ENCODE assay signal across 8 cellular contexts in genomic region chr15:84653584-84653909, GRCh38. TPM values are rescaled to one million over a fixed set of nuclear protein-coding genes. Genes with fewer than 3 reads are reported as not detected.
A peak's percentile ranks its signal among the peaks of the same experiment; 100 is the strongest.
DNase-seq lines count a peak whose midpoint lies in the region; ATAC-seq, FAIRE-seq and TF ChIP-seq lines count a peak whose summit lies in the region.

No MANE protein-coding gene starts in this region.

- H2AFZ ChIP-seq in K562 (ENCODE audit: low read depth, low read length) = peak overlapping the region; percentile 95

- H2AK5ac ChIP-seq in mesendoderm (ENCODE audit: low read length) = peak overlapping the region; percentile 62

- H3K27ac ChIP-seq in heart left ventricle = peak overlapping the region; percentile 11 to 94 (median 88)
- H3K27ac ChIP-seq in K562 (ENCODE audit: extremely low read depth, low read depth, low read length) = peak overlapping the region; percentile 72
- no peak overlapping the region for H3K27ac ChIP-seq in mesendoderm (ENCODE audit: low read depth, low read length)
- peak overlapping the region; percentile 86 for H3K27ac ChIP-seq in vagina

- H3K23ac ChIP-seq in mesendoderm (ENCODE audit: low read length) = no peak overlapping the region

- H3K9me3 ChIP-seq in heart left ventricle (no peaks in the 10 kb centered on the region), K562 (replicated peaks; ENCODE audit: control insufficient read depth, insufficient read depth, low read depth, low read length) (no peaks in the 10 kb centered on the region), vagina (no peaks in the 10 kb centered on the region)

- H3K9ac ChIP-seq in K562 (ENCODE audit: insufficient read depth in 1 of 2, low read depth in 2 of 2, low read length in 2 of 2) (peak overlapping the region; percentile 85 to 97), mesendoderm (ENCODE audit: low read length) (peak overlapping the region; percentile 87)

- CTCF ChIA-PET in K562 (lab: Yijun Ruan, JAX; ENCODE audit: low intra/inter-chr PET ratio) = no interaction called here

- ATAC-seq in heart left ventricle (peak in 2 of 4 donors; percentile 0 to 4), K562 (no peak; the same call in 2 of the 3 replicates), GM21367 (IDR thresholded peaks at IDR 0.05; ENCODE audit: unreplicated experiment) (no peak)

- POLR2A ChIA-PET in K562 (lab: Yijun Ruan, JAX) = interaction anchor here (0.7 to 1.6 kb wide), 5 partner anchors 10 to 175 kb away, joined by 3 to 4 read pairs (median 3); no protein-coding TSS in a partner anchor

- H3K9me1 ChIP-seq in K562 (ENCODE audit: control insufficient read depth, insufficient read depth, low read length) = peaks cover 7% of the 10 kb centered on the region

- H3K18ac ChIP-seq in mesendoderm (ENCODE audit: low read length) = no peak overlapping the region

- no peak overlapping the region for H2BK15ac ChIP-seq in mesendoderm (replicated peaks; ENCODE audit: low read depth)

- intact Hi-C loops in heart left ventricle (cut with DNase I) = loop anchor here in 8 of 10 donors (2.0 to 10.0 kb wide), 11 partner anchors 19 to 281 kb away; partner anchors contain the start of genes SEC11A (in 3 of the 8), ZSCAN2 (in 2 of the 8), ALPK3 (in 1 of the 8) and ZNF592 (in 1 of the 8)
- intact Hi-C loops in cardiac septum (cut with DNase I) = loop anchor here (5.0 to 10.0 kb wide), 2 partner anchors 61 to 274 kb away; partner anchors contain the start of gene SEC11A
- intact Hi-C loops in K562 (cut with micrococcal nuclease) = no loop called here
- intact Hi-C loops in vagina (cut with DNase I) = loop anchor here (10.0 kb wide), 2 partner anchors 91 to 271 kb away; partner anchors contain the start of gene ZNF592

- H3K36me3 ChIP-seq in heart left ventricle = peaks cover 0 to 43% (median 41%) of the 10 kb centered on the region in 9 donors
- H3K36me3 ChIP-seq in K562 (ENCODE audit: control insufficient read depth, insufficient read depth, low read length) = peaks cover 34% of the 10 kb centered on the region; the same call in 2 of the 3 replicates
- H3K36me3 ChIP-seq in mesendoderm (ENCODE audit: control insufficient read depth, insufficient read depth, low read length) = peaks cover 10% of the 10 kb centered on the region
- H3K36me3 ChIP-seq in vagina = peaks cover 0 to 20% of the 10 kb centered on the region in 2 donors

- H4K20me1 ChIP-seq in K562 (replicated peaks; ENCODE audit: control insufficient read depth, insufficient read depth, low read length) = no peaks in the 10 kb centered on the region; the same call in 1 of the 2 replicates

- H3K4me3 ChIP-seq in heart left ventricle (peak overlapping the region; percentile 48 to 89 (median 80)), K562 (peak overlapping the region; percentile 78), mesendoderm (ENCODE audit: low read length) (peak overlapping the region; percentile 99), vagina (peak overlapping the region; percentile 79 to 83)

- no peak overlapping the region for H3K4ac ChIP-seq in mesendoderm (ENCODE audit: low read depth, low read length)

- H3K79me2 ChIP-seq in K562 (ENCODE audit: control insufficient read depth, insufficient read depth, low read length) (peaks cover 17% of the 10 kb centered on the region), mesendoderm (ENCODE audit: control insufficient read depth, insufficient read depth, low read length) (peaks cover 6% of the 10 kb centered on the region)

- TF ChIP-seq CTCF in heart left ventricle (IDR thresholded peaks at IDR 0.05) = no peak
- no peak for TF ChIP-seq CTCF in K562 (IDR thresholded peaks at IDR 0.05 in 2 of 3, conservative IDR thresholded peaks at IDR 0.05 in 1 of 3; ENCODE audit: insufficient read depth in 2 of 3, low read depth in 1 of 3, low read length in 3 of 3)
- TF ChIP-seq CTCF in vagina (IDR thresholded peaks at IDR 0.05) = no peak

- H4K5ac ChIP-seq in mesendoderm (ENCODE audit: low read length) = peak overlapping the region; percentile 93

- H3K79me1 ChIP-seq in mesendoderm (ENCODE audit: low read length) = peaks cover 11% of the 10 kb centered on the region

- 21 to 30% (median 26%) methylated on average over 7 of the region's 7 CpGs for WGBS in heart left ventricle, 4 donors
- 6% methylated on average over 7 of the region's 7 CpGs for WGBS in K562 (ENCODE audit: insufficient coverage, low coverage, missing lambda C conversion rate)
- no CpG with 5 or more reads among the region's 7 CpGs for WGBS in mesendoderm (ENCODE audit: extremely low coverage, insufficient coverage, low lambda C conversion rate)

- H2BK5ac ChIP-seq in mesendoderm (ENCODE audit: low read length) = no peak overlapping the region

- H3K4me2 ChIP-seq in K562 (ENCODE audit: insufficient read depth, low read length) (peak overlapping the region; percentile 86), mesendoderm (ENCODE audit: low read length) (peak overlapping the region; percentile 65)

- H3K4me1 ChIP-seq in heart left ventricle (peaks cover 0 to 78% (median 47%) of the 10 kb centered on the region in 12 donors), K562 (replicated peaks in 1 of 2; ENCODE audit: control insufficient read depth in 2 of 2, insufficient read depth in 2 of 2, low read length in 2 of 2) (peaks cover 9 to 24% of the 10 kb centered on the region in 2 experiments; a peak in 4 of 5 replicates), mesendoderm (ENCODE audit: control insufficient read depth, low read depth, low read length) (peaks cover 2% of the 10 kb centered on the region), vagina (peaks cover 43% of the 10 kb centered on the region)

- no peak for FAIRE-seq in K562 (lab: Jason Lieb, UNC)

- H2BK120ac ChIP-seq in mesendoderm (ENCODE audit: low read depth, low read length) = no peak overlapping the region

- in situ Hi-C loops in K562 (cut with MboI) = no loop called here

- H3K27me3 ChIP-seq in heart left ventricle (no peaks in the 10 kb centered on the region), K562 (ENCODE audit: control insufficient read depth in 2 of 2, insufficient read depth in 2 of 2, low read length in 2 of 2) (no peaks in the 10 kb centered on the region), mesendoderm (ENCODE audit: insufficient read depth, low read length, poor library complexity) (no peaks in the 10 kb centered on the region), vagina (no peaks in the 10 kb centered on the region)

- no peak overlapping the region for H4K8ac ChIP-seq in mesendoderm (ENCODE audit: low read depth, low read length)

- peak overlapping the region; percentile 100 for H3K56ac ChIP-seq in mesendoderm (ENCODE audit: low read length)

- no peak for DNase-seq in heart left ventricle
- no peak for DNase-seq in cardiac septum (ENCODE audit: low spot score)
- no peak for DNase-seq in K562 (ENCODE audit: extremely low read depth in 1 of 4, low spot score in 3 of 4)
- peak; percentile 30 for DNase-seq in mesendoderm
- DNase-seq in vagina (ENCODE audit: extremely low spot score in 2 of 2) = no peak
- DNase-seq in NK-92 treated with Interleukin-12 subunit alpha and Interleukin-12 subunit beta, amount 100 ng/mL, for 24 hours (lab: John Stamatoyannopoulos, UW) = no peak
- no peak for DNase-seq in GM19240 (ENCODE audit: insufficient read length, low spot score)

- no peak for TF ChIP-seq POLR2A in heart left ventricle (IDR thresholded peaks at IDR 0.05)
- TF ChIP-seq POLR2A in K562 (conservative IDR thresholded peaks at IDR 0.05) = no peak
- no peak for TF ChIP-seq POLR2A in vagina (IDR thresholded peaks at IDR 0.05)

- no peak for TF ChIP-seq RAD21 in K562 (CRISPR knock-in tag; conservative IDR thresholded peaks at IDR 0.05 in 1 of 2, IDR thresholded peaks at IDR 0.05 in 1 of 2)

- TF ChIP-seq EP300 in K562 (IDR thresholded peaks at IDR 0.05; ENCODE audit: low read length) = no peak

- BruUV-seq in K562 (replicated peaks; lab: Mats Ljungman, UMichigan) = no TSS peak

RNA-seq across cellular contexts. Expression of gene WDR73, which starts 0.5 kb away (rescaled TPM):
- total RNA-seq in heart left ventricle (10 to 100 TPM in 8 of 9 donors, 1 to 10 TPM in 1; 8.7 to 22.2 (median 13.9) TPM), cardiac septum (15.2 TPM), K562 (2014; rRNA removed) (20.7 and 21.7 TPM in 2 replicates), K562 (2014; rRNA removed; fragmentation: Illumina TruSeq; extraction: Trizol) (24.3 and 24.4 TPM in 2 replicates), K562 (2015; rRNA removed; fragmentation: Illumina TruSeq; extraction: Trizol) (18.6 and 19.8 TPM in 2 replicates), K562 (2021) (21.7 and 22.8 TPM in 2 replicates), vagina (24.1 TPM)
- polyA plus RNA-seq in heart left ventricle (10 to 100 TPM in 1 of 2 donors, 1 to 10 TPM in 1; 9.2 to 20.6 TPM), K562 (2011; rRNA removed) (20.1 and 24.3 TPM in 2 replicates), K562 (2014; fragmentation: Illumina TruSeq; extraction: Trizol) (21.9 and 25.4 TPM in 2 replicates), K562 (2014; fragmentation: Nextera tagmentation; extraction: Ambion mirVana) (10 to 100 TPM in 1 of 2 experiments, 1 to 10 TPM in 1; 9.2 to 11.5 TPM), K562 (2014; rRNA removed) (23.9 and 30.7 TPM in 2 replicates)
- total RNA-seq in K562 (2011; cell fraction: chromatin; rRNA removed; ENCODE audit: low replicate concordance) = 56.0 and 88.7 TPM in 2 replicates
- total RNA-seq in K562 (2011; cell fraction: nucleolus; rRNA removed) = 38.7 and 40.2 TPM in 2 replicates
- 39.6 and 44.4 TPM in 2 replicates for total RNA-seq in K562 (2011; cell fraction: nucleoplasm; rRNA removed)
- 19.5 and 21.1 TPM in 2 replicates for polyA plus RNA-seq in K562 (2011; cell fraction: cytosol; rRNA removed)
- polyA plus RNA-seq in K562 (2011; cell fraction: nucleus; rRNA removed) = 46.9 and 57.8 TPM in 2 replicates
- 16.7 and 20.6 TPM in 2 replicates for polyA plus RNA-seq in K562 (2012)
- 23.4 and 29.0 TPM in 2 replicates for polyA minus RNA-seq in K562 (2011; rRNA and poly(A)+ RNA removed)
- polyA minus RNA-seq in K562 (2011; cell fraction: cytosol; rRNA and poly(A)+ RNA removed) = 6.8 and 11.5 TPM in 2 replicates
- polyA minus RNA-seq in K562 (2011; cell fraction: nucleus; rRNA and poly(A)+ RNA removed) = 17.0 and 20.9 TPM in 2 replicates
- polyA plus RNA-seq in mesendoderm (2013, experiment 1 of 2) = 18.0 TPM
- polyA plus RNA-seq in mesendoderm (2013, experiment 2 of 2) = 17.9 TPM

RNA-seq across cellular contexts. Expression of gene NMB, which starts 4.5 kb away (rescaled TPM):
- total RNA-seq in heart left ventricle (1 to 10 TPM; 1.4 to 8.6 (median 2.8) TPM), cardiac septum (2.6 TPM), K562 (2014; rRNA removed) (0.53 TPM in 1 of 2 replicates, not detected in the other), K562 (2014; rRNA removed; fragmentation: Illumina TruSeq; extraction: Trizol) (not detected in 2 replicates), K562 (2015; rRNA removed; fragmentation: Illumina TruSeq; extraction: Trizol) (not detected in 2 replicates), K562 (2021) (0.16 and 0.25 TPM in 2 replicates), vagina (12.3 TPM)
- polyA plus RNA-seq in heart left ventricle (1 to 10 TPM; 3.9 to 6.6 TPM), K562 (2011; rRNA removed) (0.07 and 0.22 TPM in 2 replicates), K562 (2014; fragmentation: Illumina TruSeq; extraction: Trizol) (not detected in 2 replicates), K562 (2014; fragmentation: Nextera tagmentation; extraction: Ambion mirVana) (under 1 TPM; 0.06 to 0.11 TPM), K562 (2014; rRNA removed) (not detected in 2 replicates)
- total RNA-seq in K562 (2011; cell fraction: chromatin; rRNA removed; ENCODE audit: low replicate concordance) = 0.53 TPM in 1 of 2 replicates, not detected in the other
- total RNA-seq in K562 (2011; cell fraction: nucleolus; rRNA removed) = 0.83 and 1.1 TPM in 2 replicates
- 0.66 TPM in 1 of 2 replicates, not detected in the other for total RNA-seq in K562 (2011; cell fraction: nucleoplasm; rRNA removed)
- 0.18 TPM in 1 of 2 replicates, not detected in the other for polyA plus RNA-seq in K562 (2011; cell fraction: cytosol; rRNA removed)
- polyA plus RNA-seq in K562 (2011; cell fraction: nucleus; rRNA removed) = 0.11 and 0.78 TPM in 2 replicates
- polyA plus RNA-seq in K562 (2012) = 0.13 and 0.17 TPM in 2 replicates
- not detected in 2 replicates for polyA minus RNA-seq in K562 (2011; rRNA and poly(A)+ RNA removed)
- polyA minus RNA-seq in K562 (2011; cell fraction: cytosol; rRNA and poly(A)+ RNA removed) = not detected in 2 replicates
- 0.33 and 0.40 TPM in 2 replicates for polyA minus RNA-seq in K562 (2011; cell fraction: nucleus; rRNA and poly(A)+ RNA removed)
- polyA plus RNA-seq in mesendoderm (2013, experiment 1 of 2) = 7.9 TPM
- 8.2 TPM for polyA plus RNA-seq in mesendoderm (2013, experiment 2 of 2)

RNA-seq across cellular contexts. Expression of gene ZSCAN2, which starts 52.7 kb away (rescaled TPM):
- 10 to 100 TPM in 1 of 9 donors, 1 to 10 TPM in 8; 4.6 to 10.6 (median 6.3) TPM for total RNA-seq in heart left ventricle
- 1 to 10 TPM; 4.3 to 4.5 TPM for polyA plus RNA-seq in heart left ventricle
- total RNA-seq in cardiac septum = 4.6 TPM
- 17.1 and 23.1 TPM in 2 replicates for total RNA-seq in K562 (2011; cell fraction: chromatin; rRNA removed; ENCODE audit: low replicate concordance)
- 12.0 and 13.5 TPM in 2 replicates for total RNA-seq in K562 (2011; cell fraction: nucleolus; rRNA removed)
- 15.4 and 18.0 TPM in 2 replicates for total RNA-seq in K562 (2011; cell fraction: nucleoplasm; rRNA removed)
- total RNA-seq in K562 (2014; rRNA removed) = 8.7 and 9.2 TPM in 2 replicates
- 5.0 and 6.1 TPM in 2 replicates for total RNA-seq in K562 (2014; rRNA removed; fragmentation: Illumina TruSeq; extraction: Trizol)
- total RNA-seq in K562 (2015; rRNA removed; fragmentation: Illumina TruSeq; extraction: Trizol) = 6.6 and 8.3 TPM in 2 replicates
- total RNA-seq in K562 (2021) = 6.8 and 7.4 TPM in 2 replicates
- polyA plus RNA-seq in K562 (2011; rRNA removed) = 8.9 TPM in 2 replicates
- polyA plus RNA-seq in K562 (2011; cell fraction: cytosol; rRNA removed) = 6.4 and 8.8 TPM in 2 replicates
- polyA plus RNA-seq in K562 (2011; cell fraction: nucleus; rRNA removed) = 8.4 and 9.1 TPM in 2 replicates
- 6.4 and 6.8 TPM in 2 replicates for polyA plus RNA-seq in K562 (2012)
- polyA plus RNA-seq in K562 (2014; fragmentation: Illumina TruSeq; extraction: Trizol) = 6.4 and 6.9 TPM in 2 replicates
- polyA plus RNA-seq in K562 (2014; fragmentation: Nextera tagmentation; extraction: Ambion mirVana) = 1 to 10 TPM; 1.7 to 2.3 TPM
- 11.3 and 14.2 TPM in 2 replicates for polyA plus RNA-seq in K562 (2014; rRNA removed)
- polyA minus RNA-seq in K562 (2011; rRNA and poly(A)+ RNA removed) = 10.5 and 13.8 TPM in 2 replicates
- 2.4 and 4.2 TPM in 2 replicates for polyA minus RNA-seq in K562 (2011; cell fraction: cytosol; rRNA and poly(A)+ RNA removed)
- polyA minus RNA-seq in K562 (2011; cell fraction: nucleus; rRNA and poly(A)+ RNA removed) = 5.3 and 8.0 TPM in 2 replicates
- 17.3 TPM for polyA plus RNA-seq in mesendoderm (2013, experiment 1 of 2)
- 16.7 TPM for polyA plus RNA-seq in mesendoderm (2013, experiment 2 of 2)
- 7.9 TPM for total RNA-seq in vagina
